In the genomic region with DNA sequence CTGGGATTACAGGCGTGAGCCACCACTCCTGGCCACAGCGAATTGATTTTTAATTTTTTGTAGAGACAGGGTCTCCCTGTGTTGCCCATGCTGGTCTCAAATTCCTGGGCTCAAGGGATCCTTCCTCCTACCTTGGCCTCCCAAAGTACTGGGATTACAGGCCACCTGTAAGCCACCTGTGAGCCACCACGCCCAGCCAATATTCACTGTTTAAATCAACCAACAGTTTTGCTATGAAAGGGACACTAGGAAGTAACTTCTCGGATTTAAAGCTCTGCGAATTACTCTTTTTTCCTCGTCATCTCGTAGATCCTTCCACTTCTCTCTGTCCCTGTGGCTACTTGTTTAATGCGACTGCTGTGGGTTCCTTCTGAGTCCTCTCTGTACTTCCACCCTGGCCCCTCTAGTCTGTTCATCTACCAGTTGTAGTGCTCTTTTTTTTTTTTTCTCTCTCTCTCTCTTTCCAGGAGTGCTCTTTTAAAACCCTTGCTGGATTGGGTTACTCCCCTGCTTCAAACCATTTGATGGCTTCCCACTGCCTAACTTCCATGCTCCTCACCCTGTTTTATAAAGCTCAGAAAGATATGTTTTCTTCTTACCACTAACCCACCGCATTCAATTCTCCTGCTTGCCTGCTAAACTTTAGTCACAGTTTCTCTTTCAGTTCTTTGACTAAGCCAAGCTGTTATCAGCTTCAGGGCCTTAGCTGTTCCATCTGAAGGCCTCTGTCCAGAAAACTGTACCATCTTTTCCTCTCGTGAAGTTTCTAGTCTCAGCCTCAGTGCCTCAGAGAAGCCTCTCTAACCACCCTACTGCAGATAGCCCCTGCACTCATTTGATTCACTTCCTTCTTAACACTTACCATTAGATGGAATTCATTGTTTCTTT, we compare ENCODE assay signal across 1 cellular context.
TF ChIP-seq lines count a peak whose summit lies in the region.

No MANE protein-coding gene starts in this region.

TF ChIP-seq in K562, 482 proteins besides CTCF, POLR2A, EP300 and RAD21:
- no peak for TF ChIP-seq STAT5A (IDR thresholded peaks at IDR 0.05; ENCODE audit: borderline replicate concordance, low read length)
